In the genomic region with DNA sequence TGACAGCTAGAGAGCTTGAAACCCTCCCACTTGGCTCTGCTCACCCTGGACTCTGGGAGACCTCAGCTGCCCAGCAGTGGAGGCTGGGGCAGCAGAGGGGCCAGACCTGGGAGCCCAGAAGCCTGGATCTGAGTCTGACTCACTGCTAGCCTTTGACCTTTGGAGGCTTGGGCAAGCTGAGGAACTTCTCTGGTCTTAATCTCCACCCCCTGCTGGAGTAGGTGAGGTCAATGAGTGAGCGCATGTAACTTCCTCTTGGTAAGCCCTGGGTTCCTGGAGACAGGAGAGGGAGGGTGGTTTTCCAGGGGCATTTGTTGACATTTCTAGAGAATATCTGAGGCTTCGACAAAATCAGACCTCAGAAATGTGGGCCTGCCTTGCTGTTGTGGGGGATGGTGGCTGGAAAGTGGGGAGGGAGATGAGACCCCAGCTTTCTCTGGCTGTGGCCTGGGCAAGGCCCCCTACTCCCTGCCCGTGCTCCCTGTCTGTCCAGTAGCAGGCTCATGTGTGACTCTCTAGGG, we compare ENCODE assay signal across 8 cellular contexts.
DNase-seq lines count a peak whose midpoint lies in the region; ATAC-seq and TF ChIP-seq lines count a peak whose summit lies in the region.

No MANE protein-coding gene starts in this region.

- H3K27me3 ChIP-seq in SJSA1 (replicated peaks) (no peaks in the 10 kb centered on the region), prostate gland (replicated peaks; ENCODE audit: insufficient read depth) (no peaks in the 10 kb centered on the region)

- no peak for TF ChIP-seq POLR2A in prostate gland (IDR thresholded peaks at IDR 0.05)

- TF ChIP-seq CTCF in prostate gland (IDR thresholded peaks at IDR 0.05) = no peak

- no peak overlapping the region for H3K4me3 Mint-ChIP-seq in activated CD4-positive, alpha-beta T cell treated with anti-CD3 and anti-CD28 coated beads for 36 hours
- no peak overlapping the region for H3K4me3 Mint-ChIP-seq in stimulated activated memory B cell treated with anti-CD40 and anti-IgM and Interleukin-4, amounts not matched to agents 10 μg/mL and 1 μg/mL and 100 μg/mL, for 72 hours

- POLR2A ChIA-PET in activated CD4-positive, alpha-beta T cell treated with anti-CD3 and anti-CD28 coated beads for 36 hours (lab: Charles Lee) = interaction anchor here (0.9 to 1.5 kb wide), 6 partner anchors 8 to 96 kb away, joined by 4 to 12 read pairs (median 6); partner anchors contain the start of gene YWHAQ

- no peaks in the 10 kb centered on the region; the same call in 1 of the 2 replicates for H3K9me3 ChIP-seq in SJSA1 (replicated peaks)
- H3K9me3 ChIP-seq in prostate gland = no peaks in the 10 kb centered on the region

- intact Hi-C loops in activated CD4-positive, alpha-beta T cell treated with anti-CD3 and anti-CD28 coated beads for 36 hours (cut with DNase I, micrococcal nuclease) = loop anchor here (1.0 to 2.0 kb wide), 6 partner anchors 9 to 151 kb away; no protein-coding TSS in a partner anchor
- intact Hi-C loops in prostate gland (cut with DNase I) = no loop called here

- no peak for DNase-seq in activated CD4-positive, alpha-beta T cell treated with anti-CD3 and anti-CD28 coated beads for 36 hours
- no peak for DNase-seq in activated CD4-positive, alpha-beta T cell treated with anti-CD3 and anti-CD28 coated beads, Interleukin-2, amount 50 U/mL, for 4 hours
- peak in 1 of 2 experiments; percentile 44 for DNase-seq in SJSA1 (ENCODE audit: low read depth in 1 of 2, low spot score in 2 of 2)
- DNase-seq in prostate gland (ENCODE audit: low spot score) = no peak
- no peak for DNase-seq in hippocampal formation (lab: John Stamatoyannopoulos, UW)
- no peak for DNase-seq in NCI-H526 treated with DMSO at 0.1 percent for 48 hours (lab: John Stamatoyannopoulos, UW)

- H3K4me1 Mint-ChIP-seq in activated CD4-positive, alpha-beta T cell treated with anti-CD3 and anti-CD28 coated beads for 36 hours = peaks cover 46% of the 10 kb centered on the region
- H3K4me1 Mint-ChIP-seq in stimulated activated memory B cell treated with anti-CD40 and anti-IgM and Interleukin-4, amounts not matched to agents 10 μg/mL and 1 μg/mL and 100 μg/mL, for 72 hours = peaks cover 1% of the 10 kb centered on the region

- H3K27me3 Mint-ChIP-seq in activated CD4-positive, alpha-beta T cell treated with anti-CD3 and anti-CD28 coated beads for 36 hours = no peaks in the 10 kb centered on the region
- H3K27me3 Mint-ChIP-seq in stimulated activated memory B cell treated with anti-CD40 and anti-IgM and Interleukin-4, amounts not matched to agents 10 μg/mL and 1 μg/mL and 100 μg/mL, for 72 hours = peaks cover 17% of the 10 kb centered on the region

- H3K4me3 ChIP-seq in SJSA1 (no peak overlapping the region), prostate gland (no peak overlapping the region)

- 67% methylated on average over 2 of the region's 3 CpGs for WGBS in prostate gland

- H3K9me3 Mint-ChIP-seq in activated CD4-positive, alpha-beta T cell treated with anti-CD3 and anti-CD28 coated beads for 36 hours (ENCODE audit: low read depth) = peaks cover 6% of the 10 kb centered on the region
- H3K9me3 Mint-ChIP-seq in stimulated activated memory B cell treated with anti-CD40 and anti-IgM and Interleukin-4, amounts not matched to agents 10 μg/mL and 1 μg/mL and 100 μg/mL, for 72 hours = peaks cover 6% of the 10 kb centered on the region

- H3K36me3 ChIP-seq in SJSA1 = no peaks in the 10 kb centered on the region
- no peaks in the 10 kb centered on the region for H3K36me3 ChIP-seq in prostate gland

- peak overlapping the region; percentile 9 for H3K27ac ChIP-seq in SJSA1
- no peak overlapping the region for H3K27ac ChIP-seq in prostate gland

- no peaks in the 10 kb centered on the region for H3K36me3 Mint-ChIP-seq in activated CD4-positive, alpha-beta T cell treated with anti-CD3 and anti-CD28 coated beads for 36 hours (ENCODE audit: low read depth)
- H3K36me3 Mint-ChIP-seq in stimulated activated memory B cell treated with anti-CD40 and anti-IgM and Interleukin-4, amounts not matched to agents 10 μg/mL and 1 μg/mL and 100 μg/mL, for 72 hours = no peaks in the 10 kb centered on the region

- peak; percentile 20 for ATAC-seq in activated CD4-positive, alpha-beta T cell treated with anti-CD3 and anti-CD28 coated beads for 36 hours
- ATAC-seq in esophagus mucosa = peak; percentile 75
- ATAC-seq in stimulated activated memory B cell treated with anti-CD40 and anti-IgM and Interleukin-4, amounts not matched to agents 10 μg/mL and 1 μg/mL and 100 μg/mL, for 72 hours = peak; percentile 46

- H3K27ac Mint-ChIP-seq in activated CD4-positive, alpha-beta T cell treated with anti-CD3 and anti-CD28 coated beads for 36 hours = peak overlapping the region; percentile 37
- H3K27ac Mint-ChIP-seq in stimulated activated memory B cell treated with anti-CD40 and anti-IgM and Interleukin-4, amounts not matched to agents 10 μg/mL and 1 μg/mL and 100 μg/mL, for 72 hours = no peak overlapping the region

- CTCF ChIA-PET in activated CD4-positive, alpha-beta T cell treated with anti-CD3 and anti-CD28 coated beads for 36 hours (lab: Charles Lee) = interaction anchor here (0.6 to 2.8 kb wide), 7 partner anchors 9 to 808 kb away, joined by 3 to 14 read pairs (median 4); no protein-coding TSS in a partner anchor

- H3K4me1 ChIP-seq in SJSA1 (replicated peaks) = peaks cover 31% of the 10 kb centered on the region
- H3K4me1 ChIP-seq in prostate gland (replicated peaks) = no peaks in the 10 kb centered on the region

Comparison
In these comparisons a context has a peak if more than half of its experiments do, and no peak if none do; other contexts are left out.
1. ATAC-seq: peak in every context shown above with its lines; median percentile 75 in esophagus mucosa; 46 in stimulated activated memory B cell treated with anti-CD40 and anti-IgM and Interleukin-4, amounts not matched to agents 10 μg/mL and 1 μg/mL and 100 μg/mL, for 72 hours; 20 in activated CD4-positive, alpha-beta T cell treated with anti-CD3 and anti-CD28 coated beads for 36 hours.